Comparison of ENCODE assay signal across 22 cellular contexts in genomic region chr3:4808637-4809036, GRCh38.
DNase-seq lines count a peak whose midpoint lies in the region; ATAC-seq and TF ChIP-seq lines count a peak whose summit lies in the region.
"Had no signal": no experiment of that assay in that cellular context is flagged by ENCODE, and none has a peak within 500 bp of the region (broad histone marks: within the 10 kb centered on the region; RNA-seq: fewer than 3 reads in every experiment).

No MANE protein-coding gene starts in this region.

- H3K9me3 ChIP-seq in WERI-Rb-1 (ENCODE audit: severe bottlenecking) (no peaks in the 10 kb centered on the region), right atrium auricular region (no peaks in the 10 kb centered on the region)
- H3K9me3 ChIP-seq: neutrophil, upper lobe of right lung had no signal

- H3K36me3 ChIP-seq in WERI-Rb-1: no peaks in the 10 kb centered on the region
- H3K36me3 ChIP-seq in right atrium auricular region: peaks cover 24% of the 10 kb centered on the region
- H3K36me3 ChIP-seq: neutrophil had no signal

- H3K4me3 ChIP-seq in WERI-Rb-1 (ENCODE audit: low read depth, low read length): no peak overlapping the region
- no peak overlapping the region for H3K4me3 ChIP-seq in right atrium auricular region
- no peak overlapping the region for H3K4me3 ChIP-seq in foreskin fibroblast (ENCODE audit: low read depth in 1 of 2, low read length in 2 of 2)
- H3K4me3 ChIP-seq: dorsolateral prefrontal cortex, smooth muscle cell, upper lobe of right lung had no signal

- TF ChIP-seq CTCF in WERI-Rb-1 (IDR thresholded peaks at IDR 0.05; ENCODE audit: low read depth, low read length) (no peak), right atrium auricular region (IDR thresholded peaks at IDR 0.05) (no peak), foreskin fibroblast (IDR thresholded peaks at IDR 0.05; ENCODE audit: low read depth, low read length) (no peak)

- H3K4me1 ChIP-seq in right atrium auricular region: no peaks in the 10 kb centered on the region

- DNase-seq in G401 (ENCODE audit: low spot score) (peak; percentile 10), WERI-Rb-1 (peak; percentile 58), left lobe of liver (ENCODE audit: low spot score) (no peak), renal cortical epithelial cell (ENCODE audit: low read depth) (peak; percentile 3), Kasumi-1 (lab: John Stamatoyannopoulos, UW) (no peak), right atrium auricular region (ENCODE audit: low spot score) (no peak), foreskin fibroblast (no peak)
- DNase-seq: activated CD8-positive, alpha-beta memory T cell treated with anti-CD3 and anti-CD28 coated beads, Interleukin-2, amount 50 U/mL, for 48 hours; activated naive CD8-positive, alpha-beta T cell treated with anti-CD3 and anti-CD28 coated beads for 36 hours; dorsolateral prefrontal cortex; Karpas-422; kidney glomerular epithelial cell; mammary epithelial cell; NCI-H146; NCI-H510A; PC-3; Right ventricle myocardium superior; upper lobe of right lung had no signal

- peak; percentile 74 for ATAC-seq in left lobe of liver
- ATAC-seq in GM21576 (IDR thresholded peaks at IDR 0.05; ENCODE audit: unreplicated experiment): no peak
- ATAC-seq: PC-3, upper lobe of right lung, WTC11 had no signal

- H3K27me3 ChIP-seq in WERI-Rb-1 (ENCODE audit: insufficient read depth, low read depth, severe bottlenecking): no peaks in the 10 kb centered on the region
- no peaks in the 10 kb centered on the region for H3K27me3 ChIP-seq in right atrium auricular region
- H3K27me3 ChIP-seq: dorsolateral prefrontal cortex, neutrophil, upper lobe of right lung had no signal

- in situ Hi-C loops in G401 (cut with HindIII; ENCODE audit: low sequenced_read_pairs): no loop called here

- H3K27ac ChIP-seq in WERI-Rb-1: peak overlapping the region; percentile 68
- H3K27ac ChIP-seq in right atrium auricular region: peak overlapping the region in 1 of 2 donors; percentile 29
- H3K27ac ChIP-seq: neutrophil, upper lobe of right lung had no signal

Comparison
In these comparisons a context has a peak if more than half of its experiments do, and no peak if none do; other contexts are left out.
1. DNase-seq: peak in G401 (single experiment), WERI-Rb-1 (single experiment) and renal cortical epithelial cell (single experiment); none in left lobe of liver (single experiment), Kasumi-1 (0 of 2), right atrium auricular region (single experiment) and foreskin fibroblast (0 of 2).